In genomic region chr20:53055668-53056067, GRCh38 we compare ENCODE assay signal across 33 cellular contexts.
"Had no signal": no experiment of that assay in that cellular context is flagged by ENCODE, and none has a peak within 500 bp of the region (broad histone marks: within the 10 kb centered on the region; RNA-seq: fewer than 3 reads in every experiment).

No MANE protein-coding gene starts in this region.

- H2AFZ ChIP-seq: PC-9 had no signal

- H3K27me3 Mint-ChIP-seq: activated CD4-positive, alpha-beta T cell treated with anti-CD3 and anti-CD28 coated beads, Interleukin-2, amount 10 ng/mL, durations not matched to agents 24 days and 14 days; activated naive CD8-positive, alpha-beta T cell had no signal

- H3K36me3 Mint-ChIP-seq: activated naive CD8-positive, alpha-beta T cell had no signal

- H3K4me3 Mint-ChIP-seq: activated B cell treated with CpG ODN at 0.5 μM for 24 hours; activated CD4-positive, alpha-beta T cell treated with anti-CD3 and anti-CD28 coated beads, Interleukin-2, amount 10 ng/mL, durations not matched to agents 24 days and 14 days; activated CD8-positive, alpha-beta T cell treated with anti-CD3 and anti-CD28 coated beads, Interleukin-2, amount 10 ng/mL, durations not matched to agents 7 days and 5 days; activated naive CD8-positive, alpha-beta T cell; activated naive CD8-positive, alpha-beta T cell treated with anti-CD3 and anti-CD28 coated beads, Interleukin-2, amount 50 U/mL, for 24 hours; activated T-cell treated with anti-CD3 and anti-CD28 coated beads, Interleukin-2, amount 50 U/mL, for 24 hours; brain had no signal

- H3K27ac Mint-ChIP-seq: activated B cell treated with CpG ODN at 0.5 μM for 24 hours; activated CD4-positive, alpha-beta T cell treated with anti-CD3 and anti-CD28 coated beads, Interleukin-2, amount 10 ng/mL, durations not matched to agents 24 days and 14 days; activated CD8-positive, alpha-beta T cell treated with anti-CD3 and anti-CD28 coated beads, Interleukin-2, amount 10 ng/mL, durations not matched to agents 7 days and 5 days; activated naive CD8-positive, alpha-beta T cell; activated naive CD8-positive, alpha-beta T cell treated with anti-CD3 and anti-CD28 coated beads, Interleukin-2, amount 50 U/mL, for 24 hours; activated T-cell treated with anti-CD3 and anti-CD28 coated beads, Interleukin-2, amount 50 U/mL, for 24 hours; activated T-helper 2 cell treated with anti-CD3 and anti-CD28 coated beads, Interferon-gamma antibody, Interleukin-2, Interleukin-4, amounts not matched to agents 10 μg/mL and 5 μg/mL and 100 μg/mL, durations not matched to agents 14 hours and 24 hours and 36 hours; brain had no signal

- DNase-seq: activated B cell treated with CpG ODN at 0.5 μM for 24 hours; activated CD4-positive, alpha-beta T cell treated with anti-CD3 and anti-CD28 coated beads for 1 hour; activated CD4-positive, alpha-beta T cell treated with anti-CD3 and anti-CD28 coated beads, Interleukin-2, amount 10 ng/mL, durations not matched to agents 24 days and 14 days; activated CD4-positive, alpha-beta T cell treated with anti-CD3 and anti-CD28 coated beads, Interleukin-2, amount 50 U/mL, for 48 hours; activated CD8-positive, alpha-beta T cell treated with anti-CD3 and anti-CD28 coated beads, Interleukin-2, amount 10 ng/mL, durations not matched to agents 7 days and 5 days; activated gamma-delta T cell; activated naive CD4-positive, alpha-beta T cell treated with Interleukin-2 at 50 U/mL for 16 hours; activated naive CD8-positive, alpha-beta T cell treated with anti-CD3 and anti-CD28 coated beads, Interleukin-2, amount 50 U/mL, for 24 hours; activated T-cell treated with anti-CD3 and anti-CD28 coated beads, Interleukin-2, amount 50 U/mL, for 24 hours; anterior cingulate cortex; caudate nucleus; cerebellar nuclear complex; NCI-H1092 treated with DMSO at 0.1 percent for 48 hours; NCI-H1417; NCI-H146; NCI-H187; NCI-H2029 treated with DMSO at 0.1 percent for 48 hours; NCI-H2171 treated with DMSO at 0.1 percent for 48 hours; NCI-H2227 treated with DMSO at 0.1 percent for 48 hours; NCI-H524 treated with DMSO at 0.1 percent for 48 hours; NCI-H748 treated with DMSO at 0.1 percent for 48 hours; NK-92 treated with Interleukin-12 subunit alpha and Interleukin-12 subunit beta, amount 100 ng/mL, for 24 hours; PC-9; SW 1271; T-helper 1 cell; T-helper 2 cell; T-helper 9 cell had no signal

- H3K4me1 Mint-ChIP-seq: activated B cell treated with CpG ODN at 0.5 μM for 24 hours; activated naive CD8-positive, alpha-beta T cell treated with anti-CD3 and anti-CD28 coated beads, Interleukin-2, amount 50 U/mL, for 24 hours had no signal

- H3K4me3 ChIP-seq: PC-9 had no signal

- H3K9me3 Mint-ChIP-seq: activated B cell treated with CpG ODN at 0.5 μM for 24 hours; activated naive CD8-positive, alpha-beta T cell treated with anti-CD3 and anti-CD28 coated beads, Interleukin-2, amount 50 U/mL, for 24 hours; activated T-cell treated with anti-CD3 and anti-CD28 coated beads, Interleukin-2, amount 50 U/mL, for 24 hours had no signal

- H3K27ac ChIP-seq: KMS-11, PC-9, RWPE1, VCaP had no signal

- H3K4me2 ChIP-seq: KMS-11, PC-9 had no signal
